In genomic region chr9:137648396-137648795, GRCh38 we compare ENCODE assay signal across 1 cellular context.
TF ChIP-seq lines count a peak whose summit lies in the region.

No MANE protein-coding gene starts in this region.

TF ChIP-seq in IMR-90, 13 proteins besides CTCF, POLR2A, EP300 and RAD21 (continued from another document):
- TF ChIP-seq USF2 (IDR thresholded peaks at IDR 0.05; ENCODE audit: low read depth, low read length) (no peak), SMC3 (IDR thresholded peaks at IDR 0.05; ENCODE audit: low read depth, low read length) (no peak), MAFK (IDR thresholded peaks at IDR 0.05; ENCODE audit: low read depth, low read length) (no peak), FOS (IDR thresholded peaks at IDR 0.05; ENCODE audit: low read depth, low read length) (no peak), ELK1 (IDR thresholded peaks at IDR 0.05; ENCODE audit: borderline replicate concordance, low read depth, low read length) (no peak)
